In genomic region chr16:12123462-12123861, GRCh38 we compare ENCODE assay signal across 21 cellular contexts.
DNase-seq lines count a peak whose midpoint lies in the region; ATAC-seq, FAIRE-seq and TF ChIP-seq lines count a peak whose summit lies in the region.
"Had no signal": no experiment of that assay in that cellular context is flagged by ENCODE, and none has a peak within 500 bp of the region (broad histone marks: within the 10 kb centered on the region; RNA-seq: fewer than 3 reads in every experiment).

No MANE protein-coding gene starts in this region.

- H3K9ac ChIP-seq in H1 (replicated peaks in 1 of 4; ENCODE audit: extremely low read depth in 1 of 4, low read depth in 3 of 4, low read length in 3 of 4) (no peak overlapping the region), neuronal stem cell (ENCODE audit: low read depth, low read length, poor library complexity) (no peak overlapping the region)

- no peaks in the 10 kb centered on the region for H3K9me3 Mint-ChIP-seq in CD4-positive, alpha-beta T cell
- H3K9me3 Mint-ChIP-seq: CD4-positive, CD25-positive, alpha-beta regulatory T cell; GM23338 had no signal

- H3K79me1 ChIP-seq in H1 (ENCODE audit: low read depth, low read length) (no peaks in the 10 kb centered on the region), neuronal stem cell (ENCODE audit: low read depth, low read length) (no peaks in the 10 kb centered on the region)

- H3K79me2 ChIP-seq in H1 (ENCODE audit: control insufficient read depth in 1 of 2, insufficient read depth in 2 of 2, low read length in 2 of 2) = no peaks in the 10 kb centered on the region

- no peak overlapping the region for H4K91ac ChIP-seq in H1 (replicated peaks; ENCODE audit: insufficient read length, low read length)
- H4K91ac ChIP-seq in neuronal stem cell (ENCODE audit: low read depth, low read length, poor library complexity) = no peak overlapping the region

- no peaks in the 10 kb centered on the region for H3K27me3 ChIP-seq in CD4-positive, alpha-beta T cell (ENCODE audit: control insufficient read depth, insufficient read depth, low read length)
- no peaks in the 10 kb centered on the region for H3K27me3 ChIP-seq in H1 (replicated peaks in 1 of 4; ENCODE audit: control insufficient read depth in 3 of 4, extremely low read depth in 1 of 4, insufficient read depth in 3 of 4, low read length in 3 of 4)
- no peaks in the 10 kb centered on the region for H3K27me3 ChIP-seq in neuronal stem cell (ENCODE audit: control insufficient read depth in 3 of 3, insufficient read depth in 3 of 3, low read depth in 1 of 3, low read length in 3 of 3)

- H3K4ac ChIP-seq in H1 (replicated peaks; ENCODE audit: insufficient read length, low read depth, low read length) (no peak overlapping the region), neuronal stem cell (ENCODE audit: low read length) (no peak overlapping the region)

- H3K4me1 ChIP-seq in H1 (replicated peaks in 1 of 4; ENCODE audit: control insufficient read depth in 3 of 4, insufficient read depth in 4 of 4, low read length in 3 of 4) = no peaks in the 10 kb centered on the region
- peaks cover 18 to 22% of the 10 kb centered on the region in 2 donors for H3K4me1 ChIP-seq in neuronal stem cell (ENCODE audit: control insufficient read depth in 2 of 2, insufficient read depth in 1 of 2, low read depth in 1 of 2, low read length in 2 of 2)
- H3K4me1 ChIP-seq: Caco-2 had no signal

- H3K56ac ChIP-seq in H1 (replicated peaks; ENCODE audit: insufficient read length, low read depth, low read length) = no peak overlapping the region

- TF ChIP-seq EP300 in H1 (IDR thresholded peaks at IDR 0.05; ENCODE audit: borderline replicate concordance in 1 of 2, low read depth in 2 of 2, low read length in 2 of 2) = no peak

- H2BK20ac ChIP-seq in H1 (ENCODE audit: low read length) = no peak overlapping the region

- 84% methylated on average over 5 of the region's 5 CpGs; no CpG with 5 or more reads in 1 of the 2 experiments for WGBS in H1 (ENCODE audit: extremely low coverage in 1 of 2, insufficient coverage in 1 of 2, insufficient read length in 1 of 2, insufficient replicate concordance in 2 of 2, low coverage in 1 of 2, low lambda C conversion rate in 2 of 2, missing lambda C conversion rate in 1 of 2), 2 experiments
- no CpG with 5 or more reads among the region's 5 CpGs for WGBS in neuronal stem cell (ENCODE audit: extremely low coverage in 2 of 2, insufficient read length in 2 of 2, insufficient replicate concordance in 1 of 2), 2 donors

- H4K8ac ChIP-seq in H1 (ENCODE audit: extremely low read depth, insufficient read depth, low read length) = 0 out of 2 replicates have a peak overlapping the region, but pooled peaks have one; percentile 15
- H4K8ac ChIP-seq in neuronal stem cell (ENCODE audit: low read depth, low read length) = no peak overlapping the region

- ATAC-seq in CD4-positive, alpha-beta T cell (ENCODE audit: poor library complexity) = no peak
- ATAC-seq in HG02763 (IDR thresholded peaks at IDR 0.05; ENCODE audit: unreplicated experiment) = no peak
- ATAC-seq: GM23338, K562 had no signal

- H3K4me2 ChIP-seq in H1 (ENCODE audit: insufficient read depth in 1 of 2, low read depth in 2 of 2, low read length in 2 of 2) = no peak overlapping the region
- no peak overlapping the region for H3K4me2 ChIP-seq in neuronal stem cell (ENCODE audit: insufficient read depth, low read length, poor library complexity, severe bottlenecking)
- H3K4me2 ChIP-seq: GM23338 had no signal

- H2AFZ ChIP-seq in H1 (ENCODE audit: low read length) (no peak overlapping the region), neuronal stem cell (ENCODE audit: low read length) (no peak overlapping the region)
- H2AFZ ChIP-seq: GM23338 had no signal

- H3K23ac ChIP-seq in H1 (ENCODE audit: insufficient read length) (no peak overlapping the region), neuronal stem cell (ENCODE audit: low read depth, low read length, poor library complexity) (peak overlapping the region; percentile 74)

- peaks cover 35% of the 10 kb centered on the region for H3K36me3 Mint-ChIP-seq in CD4-positive, alpha-beta T cell (ENCODE audit: low read depth)

- no peak for FAIRE-seq in H1 (lab: Jason Lieb, UNC)
- FAIRE-seq: A204.1, D721Med, HTR-8/SVneo, K562 had no signal

- no peak overlapping the region for H3K27ac ChIP-seq in CD4-positive, alpha-beta T cell (ENCODE audit: low read depth, low read length)
- no peak overlapping the region for H3K27ac ChIP-seq in H1 (ENCODE audit: low read depth, low read length)
- H3K27ac ChIP-seq in neuronal stem cell (replicated peaks; ENCODE audit: low read length) = no peak overlapping the region

- H2BK12ac ChIP-seq in H1 (ENCODE audit: low read depth, low read length) (no peak overlapping the region), neuronal stem cell (ENCODE audit: low read length) (no peak overlapping the region)

- H3K23me2 ChIP-seq in H1 (ENCODE audit: low read depth, low read length) = no peaks in the 10 kb centered on the region

- no peaks in the 10 kb centered on the region for H3K27me3 Mint-ChIP-seq in CD4-positive, alpha-beta T cell
- H3K27me3 Mint-ChIP-seq: CD4-positive, CD25-positive, alpha-beta regulatory T cell had no signal

- no peaks in the 10 kb centered on the region for H3K9me3 ChIP-seq in CD4-positive, alpha-beta T cell (ENCODE audit: control insufficient read depth, low read length)
- H3K9me3 ChIP-seq in H1 (ENCODE audit: insufficient read depth in 2 of 2, low read depth in 1 of 2, low read length in 1 of 2) (no peaks in the 10 kb centered on the region), neuronal stem cell (replicated peaks in 1 of 2; ENCODE audit: control insufficient read depth in 2 of 2, insufficient read depth in 1 of 2, low read depth in 1 of 2, low read length in 2 of 2) (no peaks in the 10 kb centered on the region)
- H3K9me3 ChIP-seq: Caco-2 had no signal

- H3K4me3 Mint-ChIP-seq in CD4-positive, alpha-beta T cell = no peak overlapping the region
- H3K4me3 Mint-ChIP-seq: CD4-positive, CD25-positive, alpha-beta regulatory T cell; GM23338 had no signal

- CTCF ChIA-PET in CD4-positive, alpha-beta T cell (lab: Charles Lee) = no interaction called here
- CTCF ChIA-PET in H1 (lab: Charles Lee; ENCODE audit: partially characterized antibody) = no interaction called here

- H4K5ac ChIP-seq in H1 (ENCODE audit: insufficient read length, low read depth, low read length) = no peak overlapping the region

- peak overlapping the region; percentile 24 for H3K27ac Mint-ChIP-seq in CD4-positive, alpha-beta T cell
- H3K27ac Mint-ChIP-seq: CD4-positive, CD25-positive, alpha-beta regulatory T cell; GM23338 had no signal

- TF ChIP-seq CTCF in CD4-positive, alpha-beta T cell (IDR thresholded peaks at IDR 0.05) = no peak
- no peak for TF ChIP-seq CTCF in H1 (IDR thresholded peaks at IDR 0.05; ENCODE audit: control extremely low read depth in 1 of 3, insufficient read depth in 1 of 3, low read depth in 1 of 3, low read length in 3 of 3)

- H2AK5ac ChIP-seq in H1 (ENCODE audit: low read depth, low read length) (no peak overlapping the region), neuronal stem cell (ENCODE audit: low read depth, low read length) (no peak overlapping the region)

- DNase-seq in CD4-positive, alpha-beta T cell = no peak
- DNase-seq in H1 (ENCODE audit: low read depth in 1 of 2, low spot score in 2 of 2) = no peak
- no peak for DNase-seq in neuronal stem cell (ENCODE audit: low spot score)
- no peak for DNase-seq in DMS 273 (lab: John Stamatoyannopoulos, UW; ENCODE audit: unreplicated experiment)
- DNase-seq in DMS53 treated with DMSO at 0.1 percent for 48 hours (lab: John Stamatoyannopoulos, UW; ENCODE audit: unreplicated experiment) = no peak
- DNase-seq in stimulated activated CD4-positive, alpha-beta T cell treated with anti-CD3 and anti-CD28 coated beads, Interleukin-4, amount 100 ng/mL, for 1 hour = no peak
- DNase-seq: ACHN; C1 segment of cervical spinal cord; Caco-2; CD4-positive, CD25-positive, alpha-beta regulatory T cell; DMS153; DMS79 treated with DMSO at 0.1 percent for 48 hours; GF-D8; H7; IMR-90 had no signal

- TF ChIP-seq RAD21 in H1 (IDR thresholded peaks at IDR 0.05 in 1 of 2, conservative IDR thresholded peaks at IDR 0.05 in 1 of 2; ENCODE audit: low read depth in 2 of 2, low read length in 2 of 2) = no peak

- POLR2A ChIA-PET in CD4-positive, alpha-beta T cell (lab: Charles Lee) = no interaction called here
- POLR2A ChIA-PET in H1 (lab: Charles Lee; ENCODE audit: partially characterized antibody) = no interaction called here

- H2BK120ac ChIP-seq in H1 (replicated peaks; ENCODE audit: low read depth, low read length) (no peak overlapping the region), neuronal stem cell (ENCODE audit: low read depth, low read length) (no peak overlapping the region)

- intact Hi-C loops in CD4-positive, alpha-beta T cell (cut with DNase I, micrococcal nuclease) = no loop called here

- peaks cover 43% of the 10 kb centered on the region for H3K4me1 Mint-ChIP-seq in CD4-positive, alpha-beta T cell (ENCODE audit: low read depth)

- TF ChIP-seq POLR2A in H1 (IDR thresholded peaks at IDR 0.05; ENCODE audit: control extremely low read depth in 1 of 2, low read depth in 2 of 2, low read length in 2 of 2) = no peak

- no peak overlapping the region for H2BK15ac ChIP-seq in H1 (ENCODE audit: low read length)
- H2BK15ac ChIP-seq in neuronal stem cell (ENCODE audit: low read length) = no peak overlapping the region

- H2BK5ac ChIP-seq in H1 (ENCODE audit: low read depth, low read length) (no peak overlapping the region), neuronal stem cell (ENCODE audit: low read length) (no peak overlapping the region)

- H3K36me3 ChIP-seq in H1 (ENCODE audit: control insufficient read depth in 2 of 4, insufficient read depth in 4 of 4, low read length in 3 of 4) = no peaks in the 10 kb centered on the region; a peak in 1 of 8 replicates
- no peaks in the 10 kb centered on the region for H3K36me3 ChIP-seq in neuronal stem cell (replicated peaks in 1 of 2; ENCODE audit: control insufficient read depth in 2 of 2, insufficient read depth in 2 of 2, low read length in 2 of 2)

- H3K4me3 ChIP-seq in H1 (ENCODE audit: extremely low read depth in 1 of 4, insufficient read depth in 2 of 4, low read depth in 3 of 4, low read length in 4 of 4) (no peak overlapping the region), neuronal stem cell (ENCODE audit: low read length in 2 of 2) (no peak overlapping the region)
- H3K4me3 ChIP-seq: GM23338, K562 had no signal

- no peaks in the 10 kb centered on the region for H4K20me1 ChIP-seq in H1 (replicated peaks in 1 of 2; ENCODE audit: control insufficient read depth in 1 of 2, insufficient read depth in 2 of 2, low read length in 2 of 2)

- no peak overlapping the region for H3K18ac ChIP-seq in H1 (ENCODE audit: extremely low read depth, low read length)
- no peak overlapping the region for H3K18ac ChIP-seq in neuronal stem cell (ENCODE audit: low read length)

- H3K14ac ChIP-seq in H1 (ENCODE audit: insufficient read length) (no peak overlapping the region), neuronal stem cell (ENCODE audit: low read length) (no peak overlapping the region)

TF ChIP-seq in H1, 55 proteins besides CTCF, POLR2A, EP300 and RAD21 (continues in another document):
- TF ChIP-seq TBP (IDR thresholded peaks at IDR 0.05; ENCODE audit: low read depth, low read length) = no peak
- no peak for TF ChIP-seq BACH1 (IDR thresholded peaks at IDR 0.05; ENCODE audit: low read length)
- TF ChIP-seq CREB1 (IDR thresholded peaks at IDR 0.05) = no peak
- no peak for TF ChIP-seq HDAC2 (IDR thresholded peaks at IDR 0.05; ENCODE audit: borderline replicate concordance in 1 of 2, low read depth in 2 of 2, low read length in 2 of 2)
